ENCODE assay signal across 8 cellular contexts in genomic region chr1:149888160-149888998, GRCh38. TPM values are rescaled to one million over a fixed set of nuclear protein-coding genes. Genes with fewer than 3 reads are reported as not detected.
A peak's percentile ranks its signal among the peaks of the same experiment; 100 is the strongest.
DNase-seq lines count a peak whose midpoint lies in the region; ATAC-seq and TF ChIP-seq lines count a peak whose summit lies in the region.

No MANE protein-coding gene starts in this region.

- ATAC-seq in HG02610 (IDR thresholded peaks at IDR 0.05; ENCODE audit: unreplicated experiment) (peak; percentile 26), right cardiac atrium (peak; percentile 53 to 59), aorta (ENCODE audit: low FRiP score) (peak; percentile 70)

- H3K27ac ChIP-seq in adrenal gland: peak overlapping the region; percentile 95 to 100 (median 99)
- H3K27ac ChIP-seq in right cardiac atrium (ENCODE audit: low read length): peak overlapping the region; percentile 98
- H3K27ac ChIP-seq in aorta (ENCODE audit: low read depth in 1 of 2, low read length in 2 of 2): peak overlapping the region; percentile 59 to 98

- intact Hi-C loops in adrenal gland (cut with DNase I): no loop called here
- intact Hi-C loops in right cardiac atrium (cut with DNase I): no loop called here
- intact Hi-C loops in aorta (cut with DNase I): loop anchor here in 1 of 2 donors (2.0 kb wide), 1 partner anchor 50 kb away; no protein-coding TSS in a partner anchor

- H3K4me1 ChIP-seq in adrenal gland (replicated peaks in 1 of 2) (peaks cover 9 to 15% of the 10 kb centered on the region in 2 donors), right cardiac atrium (ENCODE audit: control insufficient read depth, insufficient read depth, low read length) (peaks cover 3% of the 10 kb centered on the region), aorta (ENCODE audit: control insufficient read depth in 1 of 2, insufficient read depth in 2 of 2, low read length in 2 of 2) (peaks cover 0 to 4% of the 10 kb centered on the region in 2 donors)

- H3K4me3 ChIP-seq in adrenal gland: peak overlapping the region in 2 of 4 donors; percentile 48 to 81
- H3K4me3 ChIP-seq in right cardiac atrium (ENCODE audit: low read length): peak overlapping the region; percentile 46
- peak overlapping the region; percentile 54 to 97 for H3K4me3 ChIP-seq in aorta (ENCODE audit: low read length in 2 of 2)

- DNase-seq in GM03348 (ENCODE audit: low spot score): peak; percentile 84
- DNase-seq in NCI-H1417 (lab: John Stamatoyannopoulos, UW): peak; percentile 90 to 96 (median 94)
- DNase-seq in SW 1271 (lab: John Stamatoyannopoulos, UW): peak; percentile 90 to 95
- peak; percentile 75 to 93 (median 83) for DNase-seq in adrenal gland
- DNase-seq in right cardiac atrium: peak; percentile 79 to 91 (median 90)
- peak; percentile 87 for DNase-seq in putamen (ENCODE audit: low spot score)
- peak; percentile 90 to 92 for DNase-seq in aorta

- H3K36me3 ChIP-seq in adrenal gland (replicated peaks in 1 of 2) (no peaks in the 10 kb centered on the region), aorta (ENCODE audit: control insufficient read depth in 1 of 2, insufficient read depth in 2 of 2, low read length in 1 of 2) (no peaks in the 10 kb centered on the region)

- WGBS in adrenal gland, 4 donors: 4 to 5% (median 4%) methylated on average over 28 of the region's 28 CpGs
- WGBS in right cardiac atrium: 3% methylated on average over 28 of the region's 28 CpGs
- WGBS in aorta, 2 donors: 1% methylated on average over 28 of the region's 28 CpGs

- TF ChIP-seq POLR2A in adrenal gland (IDR thresholded peaks at IDR 0.05): peak; percentile 38 to 72

- peak in 5 of 6 experiments; percentile 28 to 60 (median 51) for TF ChIP-seq CTCF in adrenal gland (IDR thresholded peaks at IDR 0.05)

- H3K27me3 ChIP-seq in adrenal gland (no peaks in the 10 kb centered on the region), right cardiac atrium (ENCODE audit: control insufficient read depth, insufficient read depth) (no peaks in the 10 kb centered on the region), aorta (ENCODE audit: control insufficient read depth in 1 of 2, insufficient read depth in 2 of 2, low read length in 1 of 2) (peaks cover 0 to 2% of the 10 kb centered on the region in 2 donors)

- H3K9me3 ChIP-seq in adrenal gland (replicated peaks in 1 of 3) (no peaks in the 10 kb centered on the region), right cardiac atrium (ENCODE audit: control insufficient read depth, low read length) (no peaks in the 10 kb centered on the region), aorta (ENCODE audit: control insufficient read depth, low read length) (no peaks in the 10 kb centered on the region)

RNA-seq across cellular contexts. Expression of gene BOLA1, which starts 11.0 kb away (rescaled TPM):
- total RNA-seq in adrenal gland: 10 to 100 TPM; 12.3 to 63.8 (median 31.9) TPM
- 10 to 100 TPM; 12.2 to 50.2 (median 41.0) TPM for polyA plus RNA-seq in adrenal gland
- 10 to 100 TPM; 13.0 to 23.8 (median 19.4) TPM for total RNA-seq in right cardiac atrium
- polyA plus RNA-seq in right cardiac atrium: 40.2 TPM
- total RNA-seq in aorta: 10 to 100 TPM in 1 of 2 donors, 1 to 10 TPM in 1; 8.7 to 14.0 TPM
- polyA plus RNA-seq in aorta: 10 to 100 TPM; 22.3 to 26.6 TPM

RNA-seq across cellular contexts. Expression of gene SV2A, which starts 29.3 kb away (rescaled TPM):
- total RNA-seq in adrenal gland (10 to 100 TPM in 4 of 8 donors, 1 to 10 TPM in 4; 2.8 to 31.8 (median 9.1) TPM), right cardiac atrium (1 to 10 TPM; 1.2 to 2.8 (median 1.6) TPM), aorta (10 to 100 TPM; 16.9 to 20.5 TPM)
- polyA plus RNA-seq in adrenal gland (10 to 100 TPM; 11.1 to 24.1 (median 12.8) TPM), right cardiac atrium (1.0 TPM), aorta (10 to 100 TPM in 1 of 2 donors, 1 to 10 TPM in 1; 4.3 to 13.0 TPM)

RNA-seq across cellular contexts. Expression of gene SF3B4, which starts 39.2 kb away (rescaled TPM):
- total RNA-seq in adrenal gland (10 to 100 TPM; 10.2 to 59.3 (median 35.5) TPM), right cardiac atrium (10 to 100 TPM; 26.1 to 30.8 (median 29.5) TPM), aorta (10 to 100 TPM; 37.3 to 42.6 TPM)
- polyA plus RNA-seq in adrenal gland (10 to 100 TPM; 41.0 to 83.6 (median 57.5) TPM), right cardiac atrium (17.8 TPM), aorta (10 to 100 TPM; 18.8 to 37.5 TPM)

RNA-seq across cellular contexts. Expression of gene MTMR11, which starts 48.3 kb away (rescaled TPM):
- 10 to 100 TPM; 21.6 to 70.6 (median 40.2) TPM for total RNA-seq in adrenal gland
- polyA plus RNA-seq in adrenal gland: 10 to 100 TPM; 52.6 to 70.0 (median 60.2) TPM
- 10 to 100 TPM in 1 of 4 donors, 1 to 10 TPM in 3; 7.1 to 14.9 (median 9.1) TPM for total RNA-seq in right cardiac atrium
- polyA plus RNA-seq in right cardiac atrium: 3.1 TPM
- total RNA-seq in aorta: 10 to 100 TPM; 42.3 to 55.4 TPM
- 10 to 100 TPM; 19.3 to 59.1 TPM for polyA plus RNA-seq in aorta
